In the genomic region with DNA sequence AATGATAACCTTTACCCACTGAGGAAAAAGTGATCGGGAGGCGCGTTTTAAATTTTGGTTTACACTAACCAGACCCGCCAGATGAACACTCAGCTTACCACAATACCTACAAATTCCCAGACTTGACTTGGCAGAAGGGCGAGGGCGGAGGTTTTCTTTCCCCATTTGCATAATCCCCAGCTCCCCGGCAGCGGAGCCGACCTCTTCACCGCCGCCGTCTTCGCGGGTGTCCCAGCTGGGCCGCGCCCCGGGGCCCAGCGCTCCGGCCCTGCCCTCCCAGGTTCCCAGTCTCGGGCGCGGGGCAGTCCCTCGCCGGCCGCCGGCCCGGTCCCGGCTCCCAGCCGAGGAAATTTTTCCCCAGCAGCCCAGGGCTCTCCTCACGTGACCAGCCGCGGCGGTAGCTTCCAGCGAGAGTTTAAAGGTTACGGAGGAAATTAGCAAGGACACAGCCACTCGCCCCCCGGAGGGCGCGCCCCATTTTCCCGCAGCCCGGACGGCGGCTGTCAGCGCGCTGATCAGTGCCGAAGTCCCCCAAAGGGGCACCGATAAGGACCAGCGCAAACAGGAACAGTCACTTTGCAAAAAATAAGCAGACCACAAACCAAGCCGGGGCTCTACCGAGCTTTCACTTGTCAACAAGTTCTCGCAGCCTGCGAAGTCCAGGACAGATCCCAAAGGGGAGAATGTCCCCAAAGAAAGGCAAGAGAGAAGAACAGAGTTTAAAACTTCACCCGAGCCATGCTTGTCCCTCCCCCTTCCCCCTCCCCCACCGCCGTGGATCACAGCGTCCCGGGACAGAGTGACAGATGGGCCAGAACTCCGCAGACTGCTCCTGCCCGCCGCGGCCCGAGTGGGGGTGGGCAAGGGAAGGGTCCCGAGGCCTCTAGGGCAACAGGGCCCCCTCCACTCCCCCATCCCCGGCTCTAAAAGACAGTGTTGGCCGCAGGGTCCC, we compare ENCODE assay signal across 8 cellular contexts. TPM values are rescaled to one million over a fixed set of nuclear protein-coding genes. Genes with fewer than 3 reads are reported as not detected.
A peak's percentile ranks its signal among the peaks of the same experiment; 100 is the strongest.
DNase-seq lines count a peak whose midpoint lies in the region; ATAC-seq and TF ChIP-seq lines count a peak whose summit lies in the region.

No MANE protein-coding gene starts in this region.

- H3K4me3 ChIP-seq in SU-DHL-6 (ENCODE audit: insufficient read depth, low read length, poor library complexity, severe bottlenecking) (peak overlapping the region; percentile 73), adrenal gland (peak overlapping the region; percentile 63 to 96 (median 74)), prostate gland (peak overlapping the region; percentile 91 to 98)

- no peaks in the 10 kb centered on the region for H3K36me3 ChIP-seq in SU-DHL-6 (ENCODE audit: low read length)
- no peaks in the 10 kb centered on the region for H3K36me3 ChIP-seq in adrenal gland (replicated peaks in 1 of 2)
- no peaks in the 10 kb centered on the region for H3K36me3 ChIP-seq in prostate gland

- peak overlapping the region; percentile 78 for H2AFZ ChIP-seq in SU-DHL-6 (ENCODE audit: low read depth, low read length, severe bottlenecking)

- no peaks in the 10 kb centered on the region for H3K9me2 ChIP-seq in SU-DHL-6 (replicated peaks; ENCODE audit: insufficient read depth, low read length)

- H3F3A ChIP-seq in SU-DHL-6 (ENCODE audit: insufficient read depth), result peaks cover 3% of the 10 kb centered on the region; the same call in 1 of the 2 replicates

- H3K27me3 ChIP-seq in SU-DHL-6 (ENCODE audit: low read length) (peaks cover 2% of the 10 kb centered on the region; the same call in 1 of the 2 replicates), adrenal gland (no peaks in the 10 kb centered on the region), prostate gland (replicated peaks; ENCODE audit: insufficient read depth) (no peaks in the 10 kb centered on the region)

- H3K4me1 ChIP-seq in adrenal gland (replicated peaks in 1 of 2), result peaks cover 6 to 27% of the 10 kb centered on the region in 2 donors
- peaks cover 10% of the 10 kb centered on the region for H3K4me1 ChIP-seq in prostate gland (replicated peaks)

- TF ChIP-seq CTCF in C4-2B (conservative IDR thresholded peaks at IDR 0.05) (no peak), SU-DHL-6 (IDR thresholded peaks at IDR 0.05; ENCODE audit: insufficient read depth, low read length, poor library complexity, severe bottlenecking) (no peak), adrenal gland (IDR thresholded peaks at IDR 0.05) (no peak), prostate gland (IDR thresholded peaks at IDR 0.05) (no peak)

- DNase-seq in adrenal gland, result peak; percentile 71 to 87 (median 82)
- DNase-seq in left ventricle myocardium superior, result peak; percentile 87
- peak; percentile 80 for DNase-seq in prostate gland (ENCODE audit: low spot score)
- no peak for DNase-seq in NCI-H2029 treated with DMSO at 0.1 percent for 48 hours (lab: John Stamatoyannopoulos, UW)

- peak overlapping the region; percentile 71 for H3K9ac ChIP-seq in SU-DHL-6 (ENCODE audit: low read length)

- no peaks in the 10 kb centered on the region for H3K9me3 ChIP-seq in SU-DHL-6 (ENCODE audit: insufficient read depth, low read length)
- no peaks in the 10 kb centered on the region for H3K9me3 ChIP-seq in adrenal gland (replicated peaks in 1 of 3)
- H3K9me3 ChIP-seq in prostate gland, result no peaks in the 10 kb centered on the region

- intact Hi-C loops in adrenal gland (cut with DNase I), result loop anchor here in 1 of 2 donors (5.0 kb wide), 1 partner anchor 287 kb away; no protein-coding TSS in a partner anchor
- intact Hi-C loops in left ventricle myocardium superior (cut with micrococcal nuclease), result loop anchor here (5.0 kb wide), 1 partner anchor 127 kb away; no protein-coding TSS in a partner anchor
- intact Hi-C loops in prostate gland (cut with DNase I), result loop anchor here (2.0 to 5.0 kb wide), 2 partner anchors 52 to 129 kb away; no protein-coding TSS in a partner anchor

- 0 to 1% (median 0%) methylated on average over 15 to 65 of the region's 65 CpGs for WGBS in adrenal gland, 4 donors
- 0% methylated on average over 53 of the region's 65 CpGs for WGBS in prostate gland

- peak; percentile 10 for ATAC-seq in GM19328 (IDR thresholded peaks at IDR 0.05; ENCODE audit: unreplicated experiment)
- peak; percentile 2 for ATAC-seq in HG03520 (IDR thresholded peaks at IDR 0.05; ENCODE audit: unreplicated experiment)
- ATAC-seq in left ventricle myocardium superior, result peak; percentile 71

- H3K79me2 ChIP-seq in SU-DHL-6 (ENCODE audit: insufficient read depth, low read length), result no peaks in the 10 kb centered on the region

- H3K4me2 ChIP-seq in SU-DHL-6 (ENCODE audit: low read depth, low read length, poor library complexity, severe bottlenecking), result peak overlapping the region; percentile 91

- peak in 1 of 2 donors; percentile 65 for TF ChIP-seq POLR2A in adrenal gland (IDR thresholded peaks at IDR 0.05)
- TF ChIP-seq POLR2A in prostate gland (IDR thresholded peaks at IDR 0.05), result peak; percentile 17

- H4K20me1 ChIP-seq in SU-DHL-6 (ENCODE audit: low read depth, low read length), result no peaks in the 10 kb centered on the region

- H3K27ac ChIP-seq in C4-2B (peak overlapping the region; percentile 87), SU-DHL-6 (ENCODE audit: low read depth, low read length) (no peak overlapping the region), adrenal gland (peak overlapping the region; percentile 96 to 100 (median 99)), prostate gland (peak overlapping the region; percentile 98 to 100)

RNA-seq across cellular contexts. Expression of gene PRKCE, which starts 1.3 kb away (rescaled TPM):
- 10 to 100 TPM in 5 of 8 donors, 1 to 10 TPM in 3; 4.4 to 19.2 (median 12.0) TPM for total RNA-seq in adrenal gland
- 1 to 10 TPM; 1.9 to 6.7 (median 4.9) TPM for polyA plus RNA-seq in adrenal gland
- 14.8 TPM for total RNA-seq in left ventricle myocardium superior
- total RNA-seq in prostate gland, result 10 to 100 TPM in 1 of 2 donors, 1 to 10 TPM in 1; 7.2 to 25.4 TPM

RNA-seq across cellular contexts. Expression of gene SRBD1, which starts 39.1 kb away (rescaled TPM):
- total RNA-seq in adrenal gland (10 to 100 TPM in 7 of 8 donors, 1 to 10 TPM in 1; 6.8 to 21.6 (median 13.8) TPM), left ventricle myocardium superior (6.3 TPM), prostate gland (10 to 100 TPM; 16.5 to 25.9 TPM)
- polyA plus RNA-seq in adrenal gland, result 10 to 100 TPM in 1 of 3 donors, 1 to 10 TPM in 2; 2.7 to 18.3 (median 3.0) TPM

Comparison
In these comparisons a context has a peak if more than half of its experiments do, and no peak if none do; other contexts are left out.
1. ATAC-seq: peak in every context shown above with its lines; median percentile 71 in left ventricle myocardium superior; 10 in GM19328; 2 in HG03520.